Comparison of ENCODE assay signal across 8 cellular contexts in genomic region chr14:63543826-63544320, GRCh38. TPM values are rescaled to one million over a fixed set of nuclear protein-coding genes. Genes with fewer than 3 reads are reported as not detected.
DNase-seq lines count a peak whose midpoint lies in the region; ATAC-seq, FAIRE-seq and TF ChIP-seq lines count a peak whose summit lies in the region.

No MANE protein-coding gene starts in this region.

- ATAC-seq in A549 (peak in 1 of 2 experiments; percentile 49; a peak in 3 of 6 replicates), GM18907 (IDR thresholded peaks at IDR 0.05; ENCODE audit: unreplicated experiment) (peak; percentile 0)

- TF ChIP-seq CTCF in A549 (IDR thresholded peaks at IDR 0.05) = no peak
- no peak for TF ChIP-seq CTCF in ascending aorta (IDR thresholded peaks at IDR 0.05)
- TF ChIP-seq CTCF in suprapubic skin (IDR thresholded peaks at IDR 0.05) = no peak

- H3K9ac ChIP-seq in HUES64 (ENCODE audit: low read depth, low read length) = peak overlapping the region; percentile 89

- H3K4me1 ChIP-seq in A549 (peaks cover 10% of the 10 kb centered on the region; the same call in 2 of the 3 replicates), HUES64 (ENCODE audit: insufficient read depth, low read length) (peaks cover 8% of the 10 kb centered on the region), ascending aorta (peaks cover 0 to 16% of the 10 kb centered on the region in 2 donors), suprapubic skin (peaks cover 23% of the 10 kb centered on the region)

- TF ChIP-seq POLR2A in A549 (IDR thresholded peaks at IDR 0.05; ENCODE audit: low read length) (no peak), suprapubic skin (IDR thresholded peaks at IDR 0.05) (no peak), GM12891 (IDR thresholded peaks at IDR 0.05; ENCODE audit: low read depth, low read length) (no peak)

- peak overlapping the region; percentile 89 for H3K4me2 ChIP-seq in A549

- H3K9me3 ChIP-seq in A549 = no peaks in the 10 kb centered on the region
- H3K9me3 ChIP-seq in HUES64 (ENCODE audit: insufficient read depth, low read depth, low read length) = no peaks in the 10 kb centered on the region
- no peaks in the 10 kb centered on the region for H3K9me3 ChIP-seq in ascending aorta
- H3K9me3 ChIP-seq in suprapubic skin = no peaks in the 10 kb centered on the region

- no peak for FAIRE-seq in A549 (lab: Jason Lieb, UNC)
- no peak for FAIRE-seq in GM12891 (lab: Jason Lieb, UNC)

- DNase-seq in A549 (ENCODE audit: low read depth in 1 of 2, low spot score in 1 of 2) (no peak), ascending aorta (ENCODE audit: low spot score in 2 of 2) (no peak), suprapubic skin (ENCODE audit: low spot score in 2 of 2) (no peak), GM12891 (ENCODE audit: insufficient read length, low spot score) (no peak), amniotic stem cell (lab: John Stamatoyannopoulos, UW) (no peak)

- CTCF ChIA-PET in A549 (lab: Yijun Ruan, JAX) = interaction anchor here (0.6 to 4.3 kb wide), 9 partner anchors 10 to 886 kb away, joined by 3 to 38 read pairs (median 3); no protein-coding TSS in a partner anchor

- H3K27me3 ChIP-seq in HUES64 (ENCODE audit: insufficient read depth, low read length) (no peaks in the 10 kb centered on the region), ascending aorta (no peaks in the 10 kb centered on the region), layer of hippocampus (ENCODE audit: control insufficient read depth, insufficient read depth, low read length) (no peaks in the 10 kb centered on the region), suprapubic skin (no peaks in the 10 kb centered on the region)

- peaks cover 11% of the 10 kb centered on the region for H3K36me3 ChIP-seq in HUES64 (ENCODE audit: insufficient read depth, low read length)
- H3K36me3 ChIP-seq in ascending aorta = peaks cover 8 to 9% of the 10 kb centered on the region in 2 donors
- peaks cover 9% of the 10 kb centered on the region for H3K36me3 ChIP-seq in suprapubic skin

- intact Hi-C loops in ascending aorta (cut with DNase I) = loop anchor here (1.0 to 10.0 kb wide), 7 partner anchors 97 to 791 kb away; partner anchors contain the start of genes SGPP1 and WDR89

- H3K27ac ChIP-seq in A549 (peak overlapping the region; percentile 83 to 97), HUES64 (ENCODE audit: low read depth, low read length) (peak overlapping the region; percentile 92), ascending aorta (peak overlapping the region; percentile 68 to 81), layer of hippocampus (ENCODE audit: low read depth, low read length) (peak overlapping the region; percentile 86), suprapubic skin (peak overlapping the region; percentile 91)

- TF ChIP-seq RAD21 in A549 (conservative IDR thresholded peaks at IDR 0.05 in 1 of 2, IDR thresholded peaks at IDR 0.05 in 1 of 2) = no peak

- POLR2A ChIA-PET in A549 (lab: Yijun Ruan, JAX) = interaction anchor here (0.7 to 2.4 kb wide), 13 partner anchors 9 to 155 kb away, joined by 3 to 37 read pairs (median 3); partner anchors contain the start of gene WDR89

- H3K4me3 ChIP-seq in A549 = peak overlapping the region; percentile 71
- H3K4me3 ChIP-seq in HUES64 (ENCODE audit: low read length) = peak overlapping the region; percentile 87
- H3K4me3 ChIP-seq in ascending aorta = peak overlapping the region; percentile 92
- H3K4me3 ChIP-seq in suprapubic skin = peak overlapping the region; percentile 99

- TF ChIP-seq EP300 in A549 (IDR thresholded peaks at IDR 0.05) (no peak), suprapubic skin (IDR thresholded peaks at IDR 0.05) (no peak)

- under 1% methylated on average over 20 of the region's 20 CpGs for whole genome bisulfite sequencing in A549 (ENCODE audit: missing lambda C conversion rate)
- under 1% methylated on average over 20 of the region's 20 CpGs for WGBS in HUES64
- 0% methylated on average over 20 of the region's 20 CpGs for WGBS in suprapubic skin

TF ChIP-seq in A549, 52 proteins besides CTCF, POLR2A, EP300 and RAD21:
- no peak for TF ChIP-seq BHLHE40 (IDR thresholded peaks at IDR 0.05; ENCODE audit: low read depth, low read length)
- no peak for TF ChIP-seq EHMT2 (IDR thresholded peaks at IDR 0.05; ENCODE audit: low read depth)
- no peak for TF ChIP-seq PBX3 (IDR thresholded peaks at IDR 0.05)
- no peak for TF ChIP-seq FOSL2 (IDR thresholded peaks at IDR 0.05)
- TF ChIP-seq FOSL2 (CRISPR knock-in tag; IDR thresholded peaks at IDR 0.05) = no peak
- TF ChIP-seq JUN (IDR thresholded peaks at IDR 0.05) = 0 out of 5 replicates have a peak, but pooled peaks of 1 of the 2 experiments have one; percentile 0
- no peak for TF ChIP-seq ATOH8 (CRISPR knock-in tag; IDR thresholded peaks at IDR 0.05; ENCODE audit: low read depth)
- TF ChIP-seq HOXB13 (CRISPR knock-in tag; IDR thresholded peaks at IDR 0.05; ENCODE audit: low read depth) = no peak
- 0 out of 2 replicates have a peak, but pooled peaks have one; percentile 30 for TF ChIP-seq KDM5A (IDR thresholded peaks at IDR 0.05)
TF ChIP-seq in A549: peak in this region for 2.

TF ChIP-seq in GM12891, 5 proteins besides CTCF, POLR2A, EP300 and RAD21:
- TF ChIP-seq POU2F2 (IDR thresholded peaks at IDR 0.05; ENCODE audit: low read depth, low read length) (no peak), SPI1 (IDR thresholded peaks at IDR 0.05; ENCODE audit: low read depth, low read length) (no peak), TAF1 (IDR thresholded peaks at IDR 0.05; ENCODE audit: low read depth, low read length) (no peak), POLR2AphosphoS5 (IDR thresholded peaks at IDR 0.05; ENCODE audit: low read depth, low read length) (no peak), PAX5 (IDR thresholded peaks at IDR 0.05; ENCODE audit: insufficient read depth, low read length, severe bottlenecking) (no peak)

RNA-seq across cellular contexts. Expression of gene PPP2R5E, which starts 0.7 kb away (rescaled TPM):
- 23.2 and 25.0 TPM in 2 replicates for polyA plus RNA-seq in A549 (2011; rRNA removed)
- polyA plus RNA-seq in A549 (2012; cell fraction: cytosol; rRNA removed) = 5.6 and 7.1 TPM in 2 replicates
- 5.6 and 7.0 TPM in 2 replicates for polyA plus RNA-seq in A549 (2012; cell fraction: nucleus; rRNA removed)
- polyA plus RNA-seq in A549 (2017; fragmentation: RNase III; extraction: RNeasy Plus Mini Kit Qiagen cat#74134 plus additional on column Dnase treatment) = 21.4 to 23.3 TPM (median 22.6 TPM) in 3 replicates
- polyA minus RNA-seq in A549 (2011; rRNA and poly(A)+ RNA removed) = 11.0 and 13.1 TPM in 2 replicates
- 50.2 TPM for polyA plus RNA-seq in HUES64 (2013, experiment 1 of 2)
- polyA plus RNA-seq in HUES64 (2013, experiment 2 of 2) = 52.7 TPM
- total RNA-seq in ascending aorta = 5.7 TPM
- total RNA-seq in suprapubic skin = 10 to 100 TPM; 16.8 to 23.7 (median 20.4) TPM
- polyA plus RNA-seq in GM12891 (2012; ENCODE audit: low read depth, missing spikeins) = 15.4 TPM
